ENCODE assay signal across 8 cellular contexts in genomic region chr7:55415173-55415778, GRCh38. TPM values are rescaled to one million over a fixed set of nuclear protein-coding genes. Genes with fewer than 3 reads are reported as not detected.
DNase-seq lines count a peak whose midpoint lies in the region; ATAC-seq and TF ChIP-seq lines count a peak whose summit lies in the region.

No MANE protein-coding gene starts in this region.

- H3K4me1 Mint-ChIP-seq in endothelial cell (ENCODE audit: unreplicated experiment), result no peaks in the 10 kb centered on the region
- no peaks in the 10 kb centered on the region for H3K4me1 Mint-ChIP-seq in stimulated activated effector memory CD8-positive, alpha-beta T cell treated with anti-CD3 and anti-CD28 coated beads, Interleukin-12 subunit alpha, Interleukin-12 subunit beta, amount 100 ng/mL, for 72 hours

- no peak overlapping the region for H3K27ac Mint-ChIP-seq in endothelial cell (ENCODE audit: unreplicated experiment)
- no peak overlapping the region for H3K27ac Mint-ChIP-seq in stimulated activated effector memory CD8-positive, alpha-beta T cell treated with anti-CD3 and anti-CD28 coated beads, Interleukin-12 subunit alpha, Interleukin-12 subunit beta, amount 100 ng/mL, for 72 hours

- peak; percentile 98 for TF ChIP-seq CTCF in endothelial cell (IDR thresholded peaks at IDR 0.05; ENCODE audit: unreplicated experiment)

- H3K27me3 Mint-ChIP-seq in endothelial cell (ENCODE audit: unreplicated experiment), result no peaks in the 10 kb centered on the region

- DNase-seq in DMS153 treated with DMSO at 0.1 percent for 48 hours (lab: John Stamatoyannopoulos, UW; ENCODE audit: unreplicated experiment) (peak; percentile 78), HT-29 (ENCODE audit: low spot score) (peak; percentile 94), NOMO-1 treated with dmso at 0.1 percent for 144 hours (lab: John Stamatoyannopoulos, UW; ENCODE audit: unreplicated experiment) (peak; percentile 34), endothelial cell (ENCODE audit: low spot score) (peak; percentile 82), myocyte (ENCODE audit: low read depth) (peak; percentile 91)
- peak; percentile 41 to 80 (median 65) for DNase-seq in activated CD8-positive, alpha-beta memory T cell treated with anti-CD3 and anti-CD28 coated beads for 48 hours (ENCODE audit: low read depth in 2 of 3, low spot score in 2 of 3)
- peak; percentile 79 to 88 for DNase-seq in stimulated activated effector memory CD8-positive, alpha-beta T cell treated with anti-CD3 and anti-CD28 coated beads, Interleukin-12 subunit alpha, Interleukin-12 subunit beta, amount 100 ng/mL, for 72 hours (ENCODE audit: low spot score in 2 of 2)

- peak; percentile 96 for ATAC-seq in GM21423 (IDR thresholded peaks at IDR 0.05; ENCODE audit: unreplicated experiment)
- ATAC-seq in stimulated activated effector memory CD8-positive, alpha-beta T cell treated with anti-CD3 and anti-CD28 coated beads, Interleukin-12 subunit alpha, Interleukin-12 subunit beta, amount 100 ng/mL, for 72 hours, result peak; percentile 94

- H3K9me3 Mint-ChIP-seq in endothelial cell (ENCODE audit: unreplicated experiment), result no peaks in the 10 kb centered on the region
- no peaks in the 10 kb centered on the region for H3K9me3 Mint-ChIP-seq in stimulated activated effector memory CD8-positive, alpha-beta T cell treated with anti-CD3 and anti-CD28 coated beads, Interleukin-12 subunit alpha, Interleukin-12 subunit beta, amount 100 ng/mL, for 72 hours

- H3K36me3 Mint-ChIP-seq in endothelial cell (ENCODE audit: low read depth, unreplicated experiment), result no peaks in the 10 kb centered on the region
- peaks cover 8% of the 10 kb centered on the region for H3K36me3 Mint-ChIP-seq in stimulated activated effector memory CD8-positive, alpha-beta T cell treated with anti-CD3 and anti-CD28 coated beads, Interleukin-12 subunit alpha, Interleukin-12 subunit beta, amount 100 ng/mL, for 72 hours

- H3K4me3 Mint-ChIP-seq in endothelial cell (ENCODE audit: unreplicated experiment), result no peak overlapping the region
- no peak overlapping the region for H3K4me3 Mint-ChIP-seq in stimulated activated effector memory CD8-positive, alpha-beta T cell treated with anti-CD3 and anti-CD28 coated beads, Interleukin-12 subunit alpha, Interleukin-12 subunit beta, amount 100 ng/mL, for 72 hours

RNA-seq across cellular contexts. Expression of gene LANCL2, which starts 50.1 kb away (rescaled TPM):
- 14.3 and 19.9 TPM in 2 replicates for total RNA-seq in HT-29 (2014; rRNA removed; shearing (Covaris generic))
- total RNA-seq in endothelial cell (ENCODE audit: unreplicated experiment) (14.8 TPM), myocyte (28.5 and 36.4 TPM in 2 replicates)
- 56.1 TPM for polyA plus RNA-seq in myocyte (2012)

Comparison
In these comparisons a context has a peak if more than half of its experiments do, and no peak if none do; other contexts are left out.
1. Peak in every context shown above with its lines: DNase-seq and ATAC-seq.
2. DNase-seq: peak in every context shown above with its lines; median percentile 94 in HT-29; 91 in myocyte; 84 in stimulated activated effector memory CD8-positive, alpha-beta T cell treated with anti-CD3 and anti-CD28 coated beads, Interleukin-12 subunit alpha, Interleukin-12 subunit beta, amount 100 ng/mL, for 72 hours; 82 in endothelial cell; 78 in DMS153 treated with DMSO at 0.1 percent for 48 hours; 65 in activated CD8-positive, alpha-beta memory T cell treated with anti-CD3 and anti-CD28 coated beads for 48 hours; 34 in NOMO-1 treated with dmso at 0.1 percent for 144 hours.